ENCODE assay signal across 12 cellular contexts in the genomic region with DNA sequence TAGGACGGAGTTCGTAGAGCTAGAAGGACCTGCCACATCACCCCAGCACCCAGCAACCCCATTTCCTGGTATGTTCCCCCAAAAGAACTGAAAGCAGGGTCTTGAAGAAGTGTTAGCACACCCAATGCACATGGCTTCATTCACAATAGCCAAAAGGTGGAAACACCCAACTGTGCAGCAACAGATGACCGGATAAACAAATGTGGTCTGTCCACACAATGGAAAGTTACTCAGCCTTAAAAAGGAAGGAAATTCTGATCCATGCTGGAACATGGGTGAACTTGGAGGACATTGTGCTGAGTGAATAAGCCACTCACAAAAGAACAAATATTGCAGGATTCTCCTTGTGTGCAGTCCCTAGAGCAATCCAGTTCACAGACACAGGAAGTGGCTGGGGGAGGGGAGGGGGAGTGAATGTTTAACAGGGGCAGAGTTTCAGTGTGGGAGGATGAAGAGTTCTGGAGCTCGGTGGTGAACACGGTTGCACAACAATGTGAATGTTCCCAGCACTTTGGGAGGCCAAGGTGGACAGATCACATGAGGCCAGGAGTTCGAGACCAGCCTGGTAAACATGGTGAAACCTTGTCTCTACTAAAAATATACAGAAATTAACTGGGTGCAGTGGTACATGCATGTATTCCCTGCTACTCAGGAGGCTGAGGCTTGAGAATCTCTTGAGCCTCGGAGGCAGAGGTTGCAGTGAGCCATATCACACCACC.
DNase-seq lines count a peak whose midpoint lies in the region; ATAC-seq and TF ChIP-seq lines count a peak whose summit lies in the region.
"Had no signal": no experiment of that assay in that cellular context is flagged by ENCODE, and none has a peak within 500 bp of the region (broad histone marks: within the 10 kb centered on the region; RNA-seq: fewer than 3 reads in every experiment).

No MANE protein-coding gene starts in this region.

- no peaks in the 10 kb centered on the region for H3F3A ChIP-seq in DOHH2 (ENCODE audit: control insufficient read depth, insufficient read depth)

- H3K27me3 ChIP-seq in DOHH2 (ENCODE audit: control insufficient read depth, low read length) (peaks cover 19% of the 10 kb centered on the region; the same call in 1 of the 2 replicates), WERI-Rb-1 (ENCODE audit: insufficient read depth, low read depth, severe bottlenecking) (no peaks in the 10 kb centered on the region), lung (ENCODE audit: control insufficient read depth, insufficient read depth) (no peaks in the 10 kb centered on the region)

- H3K36me3 ChIP-seq in DOHH2 (ENCODE audit: control insufficient read depth, low read length) (no peaks in the 10 kb centered on the region), WERI-Rb-1 (peaks cover 10% of the 10 kb centered on the region), lung (ENCODE audit: control insufficient read depth in 2 of 2, insufficient read depth in 2 of 2, low read length in 2 of 2) (no peaks in the 10 kb centered on the region)
- H3K36me3 ChIP-seq: neutrophil had no signal

- H4K20me1 ChIP-seq in DOHH2 (ENCODE audit: control insufficient read depth, insufficient read depth, low read depth, low read length), result no peaks in the 10 kb centered on the region

- H3K27ac Mint-ChIP-seq in activated CD4-positive, alpha-beta memory T cell treated with anti-CD3 and anti-CD28 coated beads for 36 hours, result no peak overlapping the region

- H3K36me3 Mint-ChIP-seq in activated CD4-positive, alpha-beta memory T cell treated with anti-CD3 and anti-CD28 coated beads for 36 hours, result no peaks in the 10 kb centered on the region

- H3K27ac ChIP-seq in DOHH2 (ENCODE audit: low read depth, low read length) (no peak overlapping the region), WERI-Rb-1 (peak overlapping the region; percentile 96), lung (ENCODE audit: low read depth in 1 of 2, low read length in 1 of 2) (no peak overlapping the region)
- H3K27ac ChIP-seq: neutrophil, SK-N-MC had no signal

- peak; percentile 54 for ATAC-seq in HG02981 (IDR thresholded peaks at IDR 0.05; ENCODE audit: unreplicated experiment)
- ATAC-seq in lung (ENCODE audit: insufficient read depth, low FRiP score), result peak; percentile 13

- DNase-seq in WERI-Rb-1, result peak; percentile 46
- no peak for DNase-seq in lung (ENCODE audit: low spot score)
- DNase-seq in NCI-H2196 (lab: John Stamatoyannopoulos, UW; ENCODE audit: unreplicated experiment), result no peak
- no peak for DNase-seq in head of caudate nucleus
- no peak for DNase-seq in activated CD4-positive, alpha-beta memory T cell treated with anti-CD3 and anti-CD28 coated beads for 36 hours
- no peak for DNase-seq in ureter (ENCODE audit: low spot score)
- DNase-seq: EL, NCI-H187 treated with DMSO at 0.1 percent for 48 hours had no signal

- POLR2A ChIA-PET in activated CD4-positive, alpha-beta memory T cell treated with anti-CD3 and anti-CD28 coated beads for 36 hours (lab: Charles Lee), result no interaction called here

- peaks cover 6% of the 10 kb centered on the region for H3K4me1 Mint-ChIP-seq in activated CD4-positive, alpha-beta memory T cell treated with anti-CD3 and anti-CD28 coated beads for 36 hours (ENCODE audit: low read depth)

- H3K4me3 Mint-ChIP-seq in activated CD4-positive, alpha-beta memory T cell treated with anti-CD3 and anti-CD28 coated beads for 36 hours, result no peak overlapping the region

- intact Hi-C loops in head of caudate nucleus (cut with DNase I), result no loop called here
- intact Hi-C loops in activated CD4-positive, alpha-beta memory T cell treated with anti-CD3 and anti-CD28 coated beads for 36 hours (cut with micrococcal nuclease), result no loop called here

- CTCF ChIA-PET in activated CD4-positive, alpha-beta memory T cell treated with anti-CD3 and anti-CD28 coated beads for 36 hours (lab: Charles Lee), result interaction anchor here (0.8 kb wide), 1 partner anchor 171 kb away, joined by 3 read pairs; no protein-coding TSS in a partner anchor

- WGBS in lung, 2 donors, result 58 to 65% methylated on average over 7 of the region's 7 CpGs

- H3K27me3 Mint-ChIP-seq in activated CD4-positive, alpha-beta memory T cell treated with anti-CD3 and anti-CD28 coated beads for 36 hours, result peaks cover 5% of the 10 kb centered on the region

- H3K4me2 ChIP-seq in DOHH2 (ENCODE audit: low read length), result peak overlapping the region; percentile 43

- no peak for TF ChIP-seq CTCF in DOHH2 (IDR thresholded peaks at IDR 0.05; ENCODE audit: low read depth, low read length, poor library complexity, severe bottlenecking)
- no peak for TF ChIP-seq CTCF in WERI-Rb-1 (IDR thresholded peaks at IDR 0.05; ENCODE audit: low read depth, low read length)
- TF ChIP-seq CTCF in lung (IDR thresholded peaks at IDR 0.05; ENCODE audit: control extremely low read depth, extremely low read depth), result no peak

- peaks cover 12% of the 10 kb centered on the region for H3K4me1 ChIP-seq in DOHH2 (ENCODE audit: control insufficient read depth, low read length)
- H3K4me1 ChIP-seq in lung (ENCODE audit: control insufficient read depth in 2 of 2, insufficient read depth in 2 of 2, low read length in 2 of 2), result peaks cover 0 to 3% of the 10 kb centered on the region in 2 donors

- H3K9me3 ChIP-seq in DOHH2 (ENCODE audit: control insufficient read depth, insufficient read depth, low read length) (no peaks in the 10 kb centered on the region), WERI-Rb-1 (ENCODE audit: severe bottlenecking) (peaks cover 3% of the 10 kb centered on the region), lung (ENCODE audit: control insufficient read depth in 2 of 2, insufficient read depth in 1 of 2, low read length in 1 of 2) (peaks cover 0 to 14% of the 10 kb centered on the region in 2 donors)
- H3K9me3 ChIP-seq: neutrophil had no signal

- H3K9me2 ChIP-seq in DOHH2 (replicated peaks; ENCODE audit: control insufficient read depth, low read length), result no peaks in the 10 kb centered on the region

- no peaks in the 10 kb centered on the region for H3K9me3 Mint-ChIP-seq in activated CD4-positive, alpha-beta memory T cell treated with anti-CD3 and anti-CD28 coated beads for 36 hours

- H3K4me3 ChIP-seq in DOHH2 (ENCODE audit: low read length) (peak overlapping the region; percentile 16; the same call in 1 of the 2 replicates), WERI-Rb-1 (ENCODE audit: low read depth, low read length) (no peak overlapping the region), lung (no peak overlapping the region)
- H3K4me3 ChIP-seq: SK-N-MC had no signal

- no peaks in the 10 kb centered on the region for H3K79me2 ChIP-seq in DOHH2 (ENCODE audit: control insufficient read depth, low read length)
